10 cellular contexts compared by ENCODE assay signal in the genomic region with DNA sequence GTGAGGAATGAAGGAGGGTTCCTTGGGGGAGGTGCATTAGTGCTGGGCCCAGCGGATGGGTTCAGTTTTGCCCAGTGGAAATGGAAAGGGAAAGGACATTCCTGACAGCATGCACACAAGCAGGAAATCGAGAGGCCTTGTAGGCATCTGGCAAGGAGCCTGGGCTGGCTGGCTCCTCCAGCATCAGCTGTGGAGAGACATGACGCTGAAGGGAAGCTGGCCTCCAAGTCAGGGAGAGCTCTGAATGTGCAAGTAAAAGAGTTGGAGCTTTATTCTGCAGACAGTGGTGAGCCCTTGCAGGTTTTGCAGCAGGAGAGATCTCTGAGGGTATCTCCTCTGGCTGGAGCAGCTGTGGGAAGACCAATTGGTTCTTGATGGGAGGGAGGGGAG.
DNase-seq lines count a peak whose midpoint lies in the region; ATAC-seq and TF ChIP-seq lines count a peak whose summit lies in the region.
"Had no signal": no experiment of that assay in that cellular context is flagged by ENCODE, and none has a peak within 500 bp of the region (broad histone marks: within the 10 kb centered on the region; RNA-seq: fewer than 3 reads in every experiment).

No MANE protein-coding gene starts in this region.

- no peak for TF ChIP-seq POLR2A in right lobe of liver (IDR thresholded peaks at IDR 0.05)
- TF ChIP-seq POLR2A in transverse colon (IDR thresholded peaks at IDR 0.05): no peak

- 41% methylated on average over 3 of the region's 3 CpGs for WGBS in right lobe of liver (ENCODE audit: insufficient coverage, low coverage, low lambda C conversion rate, missing lambda C conversion rate)
- 29 to 33% methylated on average over 1 to 3 of the region's 3 CpGs for WGBS in transverse colon (ENCODE audit: low coverage in 1 of 2), 2 donors

- H3K27ac ChIP-seq in right lobe of liver (no peak overlapping the region), transverse colon (peak overlapping the region; percentile 42 to 66 (median 60)), SJCRH30 (no peak overlapping the region)

- intact Hi-C loops in right lobe of liver (cut with DNase I) (no loop called here), transverse colon (cut with DNase I; ENCODE audit: low total_unique reads) (no loop called here)

- H3K4me1 ChIP-seq in right lobe of liver (peaks cover 0 to 25% (median 5%) of the 10 kb centered on the region in 4 donors), transverse colon (peaks cover 0 to 24% (median 4%) of the 10 kb centered on the region in 4 donors), SJCRH30 (no peaks in the 10 kb centered on the region)

- in situ Hi-C loops in transverse colon (cut with MboI; ENCODE audit: low pct_ligation_motif_present in 1 of 4, low pct_unique_long_range_greater_than_20kb in 1 of 4, low sequenced_read_pairs in 3 of 4): no loop called here

- H3K4me3 ChIP-seq in choroid plexus epithelial cell (ENCODE audit: low read depth, low read length) (no peak overlapping the region), right lobe of liver (no peak overlapping the region), transverse colon (no peak overlapping the region), SJCRH30 (no peak overlapping the region)
- H3K4me3 ChIP-seq: GM23338 had no signal

- TF ChIP-seq CTCF in choroid plexus epithelial cell (conservative IDR thresholded peaks at IDR 0.05; ENCODE audit: low read depth, low read length): no peak
- no peak for TF ChIP-seq CTCF in right lobe of liver (IDR thresholded peaks at IDR 0.05)
- no peak for TF ChIP-seq CTCF in transverse colon (IDR thresholded peaks at IDR 0.05)

- H3K36me3 ChIP-seq in right lobe of liver: no peaks in the 10 kb centered on the region
- no peaks in the 10 kb centered on the region for H3K36me3 ChIP-seq in transverse colon
- no peaks in the 10 kb centered on the region for H3K36me3 ChIP-seq in SJCRH30

- H3K9me3 ChIP-seq in right lobe of liver (no peaks in the 10 kb centered on the region), transverse colon (no peaks in the 10 kb centered on the region), SJCRH30 (replicated peaks) (no peaks in the 10 kb centered on the region; the same call in 1 of the 2 replicates)

- ATAC-seq in right lobe of liver: peak; percentile 57 to 80 (median 75)
- ATAC-seq: GM23338 had no signal

- no peaks in the 10 kb centered on the region for H3K27me3 ChIP-seq in right lobe of liver
- H3K27me3 ChIP-seq in transverse colon: no peaks in the 10 kb centered on the region
- peaks cover 3% of the 10 kb centered on the region; the same call in 1 of the 2 replicates for H3K27me3 ChIP-seq in SJCRH30

- DNase-seq in DMS 273 (lab: John Stamatoyannopoulos, UW; ENCODE audit: unreplicated experiment) (peak; percentile 72), DMS 273 treated with DMSO at 0.1 percent for 48 hours (lab: John Stamatoyannopoulos, UW) (no peak), choroid plexus epithelial cell (ENCODE audit: low read depth) (peak; percentile 89), right lobe of liver (peak; percentile 68 to 77 (median 74)), transverse colon (peak; percentile 58), SJCRH30 (no peak), NAMALWA (ENCODE audit: low spot score) (no peak), GF-D8 (lab: John Stamatoyannopoulos, UW) (no peak)
- DNase-seq: 8988T had no signal

- TF ChIP-seq EP300 in transverse colon (IDR thresholded peaks at IDR 0.05; ENCODE audit: low read depth): no peak

Comparison
In these comparisons a context has a peak if more than half of its experiments do, and no peak if none do; other contexts are left out.
1. DNase-seq: peak in DMS 273 (single experiment), choroid plexus epithelial cell (single experiment), right lobe of liver (3 of 3) and transverse colon (single experiment); none in DMS 273 treated with DMSO at 0.1 percent for 48 hours (single experiment), SJCRH30 (0 of 2), NAMALWA (single experiment) and GF-D8 (single experiment).
2. H3K27ac ChIP-seq: peak in transverse colon (4 of 4); none in right lobe of liver (0 of 3) and SJCRH30 (single experiment).